1 cellular context compared by ENCODE assay signal in genomic region chr15:69086427-69087205, GRCh38.
A peak's percentile ranks its signal among the peaks of the same experiment; 100 is the strongest.
TF ChIP-seq lines count a peak whose summit lies in the region.

No MANE protein-coding gene starts in this region.

TF ChIP-seq in GM23338, 12 proteins besides CTCF, POLR2A, EP300 and RAD21 (continued from another document):
- TF ChIP-seq ZNF462 (CRISPR knock-in tag; IDR thresholded peaks at IDR 0.05) (peak; percentile 97), REST (IDR thresholded peaks at IDR 0.05; ENCODE audit: unreplicated experiment) (no peak), ZNF114 (CRISPR knock-in tag; IDR thresholded peaks at IDR 0.05) (peak; percentile 71; the same call in 1 of the 2 replicates), EZH2phosphoT487 (IDR thresholded peaks at IDR 0.05; ENCODE audit: unreplicated experiment) (no peak)
